Comparison of ENCODE assay signal across 1 cellular context in genomic region chr9:137188490-137189296, GRCh38.
A peak's percentile ranks its signal among the peaks of the same experiment; 100 is the strongest.
TF ChIP-seq lines count a peak whose summit lies in the region.

Gene ANAPC2 (minus strand): TSS chr9:137188560. CDS start chr9:137188532, 28 bp downstream.
Gene SSNA1 (plus strand): TSS chr9:137188676. CDS start chr9:137188727, 51 bp downstream.

TF ChIP-seq in HepG2, 621 proteins besides CTCF, POLR2A, EP300 and RAD21 (continued from another document and continues in another):
- TF ChIP-seq ZNF770 (CRISPR knock-in tag; IDR thresholded peaks at IDR 0.05) (peak; percentile 73), BCL3 (CRISPR knock-in tag; IDR thresholded peaks at IDR 0.05) (peak; percentile 58), ZMAT3 (CRISPR knock-in tag; conservative IDR thresholded peaks at IDR 0.05) (no peak; the same call in 1 of the 2 replicates), TRAFD1 (CRISPR knock-in tag; IDR thresholded peaks at IDR 0.05; ENCODE audit: borderline replicate concordance) (no peak; the same call in 1 of the 2 replicates), ZNF296 (CRISPR knock-in tag; conservative IDR thresholded peaks at IDR 0.05) (no peak), HMGXB4 (CRISPR knock-in tag; IDR thresholded peaks at IDR 0.05; ENCODE audit: borderline replicate concordance in 1 of 2, low read depth in 1 of 2) (peak; percentile 58 to 84; a peak in 3 of 4 replicates), ZNF567 (CRISPR knock-in tag; IDR thresholded peaks at IDR 0.05; ENCODE audit: borderline replicate concordance) (0 out of 2 replicates have a peak, but pooled peaks have one; percentile 83), ZNF737 (CRISPR knock-in tag; IDR thresholded peaks at IDR 0.05; ENCODE audit: borderline replicate concordance) (no peak), FOXO4 (CRISPR knock-in tag; conservative IDR thresholded peaks at IDR 0.05) (no peak), ZNF34 (CRISPR knock-in tag; IDR thresholded peaks at IDR 0.05; ENCODE audit: borderline replicate concordance) (no peak), AHDC1 (CRISPR knock-in tag; IDR thresholded peaks at IDR 0.05; ENCODE audit: borderline replicate concordance) (no peak), RXRA (CRISPR knock-in tag; IDR thresholded peaks at IDR 0.05) (peak; percentile 77), ZNF710 (CRISPR knock-in tag; IDR thresholded peaks at IDR 0.05; ENCODE audit: borderline replicate concordance) (peak; percentile 68; the same call in 1 of the 2 replicates), ZZZ3 (CRISPR knock-in tag; IDR thresholded peaks at IDR 0.05; ENCODE audit: borderline replicate concordance) (peak; percentile 90; the same call in 1 of the 2 replicates), ZNF589 (CRISPR knock-in tag; conservative IDR thresholded peaks at IDR 0.05) (peak; percentile 59; the same call in 1 of the 2 replicates), GATA4 (IDR thresholded peaks at IDR 0.05; ENCODE audit: borderline replicate concordance, low read depth) (peak; percentile 25; the same call in 1 of the 2 replicates), LRRFIP1 (CRISPR knock-in tag; conservative IDR thresholded peaks at IDR 0.05) (no peak), SUZ12 (IDR thresholded peaks at IDR 0.05; ENCODE audit: low read depth, low read length) (no peak), MYNN (CRISPR knock-in tag; IDR thresholded peaks at IDR 0.05; ENCODE audit: low read depth) (no peak), JUND (CRISPR knock-in tag; IDR thresholded peaks at IDR 0.05) (peak; percentile 87; the same call in 1 of the 2 replicates), MED8 (CRISPR knock-in tag; IDR thresholded peaks at IDR 0.05; ENCODE audit: insufficient replicate concordance) (peak; percentile 70), ZNF143 (CRISPR knock-in tag; IDR thresholded peaks at IDR 0.05) (peak; percentile 76), ZBTB7A (CRISPR knock-in tag; IDR thresholded peaks at IDR 0.05) (peak; percentile 78; the same call in 1 of the 2 replicates), ZNF510 (CRISPR knock-in tag; IDR thresholded peaks at IDR 0.05; ENCODE audit: low read depth) (no peak), MYPOP (CRISPR knock-in tag; IDR thresholded peaks at IDR 0.05) (peak; percentile 90), ZNF281 (CRISPR knock-in tag; IDR thresholded peaks at IDR 0.05; ENCODE audit: borderline replicate concordance) (peak; percentile 86), ZNF253 (CRISPR knock-in tag; IDR thresholded peaks at IDR 0.05; ENCODE audit: borderline replicate concordance) (no peak), FOXC1 (CRISPR knock-in tag; IDR thresholded peaks at IDR 0.05; ENCODE audit: borderline replicate concordance) (peak; percentile 92), ZNF274 (CRISPR knock-in tag; IDR thresholded peaks at IDR 0.05) (0 out of 2 replicates have a peak, but pooled peaks have one; percentile 66), ZNF3 (CRISPR knock-in tag; IDR thresholded peaks at IDR 0.05) (no peak), TMF1 (CRISPR knock-in tag; IDR thresholded peaks at IDR 0.05; ENCODE audit: low read depth) (peak; percentile 25; the same call in 1 of the 2 replicates)
